In genomic region chr15:63484433-63484832, GRCh38 we compare ENCODE assay signal across 11 cellular contexts. TPM values are rescaled to one million over a fixed set of nuclear protein-coding genes. Genes with fewer than 3 reads are reported as not detected.
DNase-seq lines count a peak whose midpoint lies in the region; ATAC-seq and TF ChIP-seq lines count a peak whose summit lies in the region.
"Had no signal": no experiment of that assay in that cellular context is flagged by ENCODE, and none has a peak within 500 bp of the region (broad histone marks: within the 10 kb centered on the region; RNA-seq: fewer than 3 reads in every experiment).

No MANE protein-coding gene starts in this region.

- H3K4me3 ChIP-seq in foreskin fibroblast (ENCODE audit: low read depth in 1 of 2, low read length in 2 of 2) = no peak overlapping the region

- peak overlapping the region; percentile 53 for H3K4me3 Mint-ChIP-seq in activated CD4-positive, alpha-beta T cell treated with anti-CD3 and anti-CD28 coated beads, Interleukin-2, amount 10 ng/mL, durations not matched to agents 24 days and 14 days
- H3K4me3 Mint-ChIP-seq in activated B cell treated with CpG ODN at 0.5 μM for 24 hours = peak overlapping the region; percentile 56
- H3K4me3 Mint-ChIP-seq in naive B cell = peak overlapping the region in 5 of 8 donors; percentile 42 to 64 (median 43)

- H3K9me3 Mint-ChIP-seq in activated CD4-positive, alpha-beta T cell treated with anti-CD3 and anti-CD28 coated beads, Interleukin-2, amount 10 ng/mL, durations not matched to agents 24 days and 14 days = no peaks in the 10 kb centered on the region
- H3K9me3 Mint-ChIP-seq in activated B cell treated with CpG ODN at 0.5 μM for 24 hours (no peaks in the 10 kb centered on the region), naive B cell (no peaks in the 10 kb centered on the region)

- TF ChIP-seq CTCF in activated B cell treated with CpG ODN at 0.5 μM for 24 hours (IDR thresholded peaks at IDR 0.05) (no peak), foreskin fibroblast (IDR thresholded peaks at IDR 0.05; ENCODE audit: low read depth, low read length) (no peak)

- peaks cover 58% of the 10 kb centered on the region for H3K4me1 Mint-ChIP-seq in activated CD4-positive, alpha-beta T cell treated with anti-CD3 and anti-CD28 coated beads, Interleukin-2, amount 10 ng/mL, durations not matched to agents 24 days and 14 days
- H3K4me1 Mint-ChIP-seq in activated B cell treated with CpG ODN at 0.5 μM for 24 hours (peaks cover 89% of the 10 kb centered on the region), naive B cell (peaks cover 37 to 75% (median 39%) of the 10 kb centered on the region in 3 donors)

- CTCF ChIA-PET in activated B cell treated with CpG ODN at 0.5 μM for 24 hours (lab: Charles Lee) = interaction anchor here (1.0 to 4.5 kb wide), 9 partner anchors 9 to 65 kb away, joined by 3 to 24 read pairs (median 4); partner anchors contain the start of gene USP3

- no peak for DNase-seq in activated CD4-positive, alpha-beta T cell treated with anti-CD3 and anti-CD28 coated beads, Interleukin-2, amount 10 ng/mL, durations not matched to agents 24 days and 14 days
- no peak for DNase-seq in activated CD4-positive, alpha-beta T cell treated with anti-CD3 and anti-CD28 coated beads, Interleukin-2, amount 50 U/mL, for 4 hours
- no peak for DNase-seq in activated B cell treated with CpG ODN at 0.5 μM for 24 hours
- no peak for DNase-seq in naive B cell
- no peak for DNase-seq in foreskin fibroblast
- no peak for DNase-seq in NCI-H446 (lab: John Stamatoyannopoulos, UW)
- no peak for DNase-seq in COLO829 (ENCODE audit: low spot score)
- DNase-seq: activated effector memory CD4-positive, alpha-beta T cell treated with Interleukin-2 at 50 U/mL for 16 hours; left colon; SK-N-SH had no signal

- intact Hi-C loops in activated CD4-positive, alpha-beta T cell treated with anti-CD3 and anti-CD28 coated beads, Interleukin-2, amount 10 ng/mL, durations not matched to agents 24 days and 14 days (cut with micrococcal nuclease) = loop anchor here (5.0 kb wide), 1 partner anchor 188 kb away; no protein-coding TSS in a partner anchor
- intact Hi-C loops in activated B cell treated with CpG ODN at 0.5 μM for 24 hours (cut with micrococcal nuclease) = no loop called here

- no peaks in the 10 kb centered on the region for H3K27me3 Mint-ChIP-seq in activated CD4-positive, alpha-beta T cell treated with anti-CD3 and anti-CD28 coated beads, Interleukin-2, amount 10 ng/mL, durations not matched to agents 24 days and 14 days
- H3K27me3 Mint-ChIP-seq in activated B cell treated with CpG ODN at 0.5 μM for 24 hours = no peaks in the 10 kb centered on the region
- H3K27me3 Mint-ChIP-seq in naive B cell = no peaks in the 10 kb centered on the region

- H3K27ac Mint-ChIP-seq in activated CD4-positive, alpha-beta T cell treated with anti-CD3 and anti-CD28 coated beads, Interleukin-2, amount 10 ng/mL, durations not matched to agents 24 days and 14 days = peak overlapping the region; percentile 89
- H3K27ac Mint-ChIP-seq in activated B cell treated with CpG ODN at 0.5 μM for 24 hours (peak overlapping the region; percentile 81), naive B cell (peak overlapping the region in 3 of 6 donors; percentile 36 to 100 (median 85))

- POLR2A ChIA-PET in activated B cell treated with CpG ODN at 0.5 μM for 24 hours (lab: Charles Lee) = interaction anchor here (0.7 to 18.4 kb wide), 5 partner anchors 7 to 1223 kb away, joined by 3 to 509 read pairs (median 100); partner anchors contain the start of gene USP3

- H3K36me3 Mint-ChIP-seq in activated CD4-positive, alpha-beta T cell treated with anti-CD3 and anti-CD28 coated beads, Interleukin-2, amount 10 ng/mL, durations not matched to agents 24 days and 14 days (ENCODE audit: low read depth) = no peaks in the 10 kb centered on the region
- H3K36me3 Mint-ChIP-seq in activated B cell treated with CpG ODN at 0.5 μM for 24 hours (ENCODE audit: low read depth) (no peaks in the 10 kb centered on the region), naive B cell (no peaks in the 10 kb centered on the region)

- peak; percentile 24 for ATAC-seq in GM21529 (IDR thresholded peaks at IDR 0.05; ENCODE audit: unreplicated experiment)
- no peak for ATAC-seq in activated B cell treated with CpG ODN at 0.5 μM for 24 hours (ENCODE audit: low read depth)
- ATAC-seq in naive B cell (ENCODE audit: low read depth in 2 of 2) = no peak
- ATAC-seq: left colon had no signal

RNA-seq across cellular contexts. Expression of gene USP3, which starts 20.0 kb away (rescaled TPM):
- total RNA-seq in activated CD4-positive, alpha-beta T cell treated with anti-CD3 and anti-CD28 coated beads, Interleukin-2, amount 10 ng/mL, durations not matched to agents 24 days and 14 days = 46.7 and 49.2 TPM in 2 replicates
- 92.7 and 110 TPM in 2 replicates for total RNA-seq in activated B cell treated with CpG ODN at 0.5 μM for 24 hours
- polyA plus RNA-seq in naive B cell (ENCODE audit: low read depth in 6 of 6) = 10 to 100 TPM; 53.6 to 88.0 (median 58.7) TPM
